8 cellular contexts compared by ENCODE assay signal in genomic region chr20:49276895-49277785, GRCh38.
DNase-seq lines count a peak whose midpoint lies in the region; ATAC-seq lines count a peak whose summit lies in the region.

No MANE protein-coding gene starts in this region.

- H3K9me3 ChIP-seq in muscle layer of colon (ENCODE audit: low read length) (peaks cover 8% of the 10 kb centered on the region), stomach smooth muscle (ENCODE audit: control insufficient read depth in 2 of 2, low read length in 2 of 2) (peaks cover 0 to 5% of the 10 kb centered on the region in 2 donors)

- H3K27ac Mint-ChIP-seq in effector memory CD8-positive, alpha-beta T cell, result peak overlapping the region; percentile 98 to 100

- H3K36me3 ChIP-seq in muscle layer of colon (ENCODE audit: insufficient read depth, low read length) (peaks cover 38% of the 10 kb centered on the region), stomach smooth muscle (ENCODE audit: control insufficient read depth in 2 of 2, insufficient read depth in 2 of 2, low read length in 2 of 2) (peaks cover 30 to 32% of the 10 kb centered on the region in 2 donors)

- H3K4me1 ChIP-seq in muscle layer of colon (ENCODE audit: insufficient read depth, low read length) (peaks cover 50% of the 10 kb centered on the region), stomach smooth muscle (ENCODE audit: control insufficient read depth, insufficient read depth, low read length) (peaks cover 37% of the 10 kb centered on the region)

- H3K9ac ChIP-seq in muscle layer of colon (ENCODE audit: low read length) (peak overlapping the region; percentile 60), stomach smooth muscle (ENCODE audit: low read length in 2 of 2) (peak overlapping the region; percentile 74 to 96)

- peak overlapping the region; percentile 77 to 94 for H3K4me3 ChIP-seq in muscle layer of colon (ENCODE audit: low read depth in 1 of 2, low read length in 2 of 2)
- peak overlapping the region; percentile 54 to 99 for H3K4me3 ChIP-seq in stomach smooth muscle (ENCODE audit: low read length in 2 of 2)

- H3K27me3 ChIP-seq in muscle layer of colon (ENCODE audit: control insufficient read depth in 1 of 2, insufficient read depth in 2 of 2, low read length in 2 of 2) (no peaks in the 10 kb centered on the region), stomach smooth muscle (ENCODE audit: control insufficient read depth in 1 of 2, insufficient read depth in 2 of 2, low read length in 2 of 2) (no peaks in the 10 kb centered on the region)

- no peak for ATAC-seq in effector memory CD8-positive, alpha-beta T cell (replicated peaks)
- ATAC-seq in HG03460 (IDR thresholded peaks at IDR 0.05; ENCODE audit: unreplicated experiment) (no peak), GM18502 (IDR thresholded peaks at IDR 0.05; ENCODE audit: poor library complexity, unreplicated experiment) (no peak)

- peak; percentile 8 for DNase-seq in NCI-H748 (lab: John Stamatoyannopoulos, UW; ENCODE audit: unreplicated experiment)
- DNase-seq in NCI-H748 treated with DMSO at 0.1 percent for 48 hours (lab: John Stamatoyannopoulos, UW), result no peak
- DNase-seq in activated CD4-positive, alpha-beta T cell treated with anti-CD3 and anti-CD28 coated beads for 48 hours, result peak; percentile 79
- no peak for DNase-seq in effector memory CD8-positive, alpha-beta T cell

- H3K4me1 Mint-ChIP-seq in effector memory CD8-positive, alpha-beta T cell (ENCODE audit: low read depth in 2 of 2), result peaks cover 52 to 58% of the 10 kb centered on the region in 2 donors

- H3K9me3 Mint-ChIP-seq in effector memory CD8-positive, alpha-beta T cell, result peaks cover 5 to 7% of the 10 kb centered on the region in 2 donors

- peaks cover 90% of the 10 kb centered on the region for H3K36me3 Mint-ChIP-seq in effector memory CD8-positive, alpha-beta T cell (ENCODE audit: insufficient read depth)

- no peaks in the 10 kb centered on the region for H3K27me3 Mint-ChIP-seq in effector memory CD8-positive, alpha-beta T cell

- peak overlapping the region; percentile 70 for H3K27ac ChIP-seq in muscle layer of colon (ENCODE audit: low read depth, low read length)
- H3K27ac ChIP-seq in stomach smooth muscle (ENCODE audit: low read length), result peak overlapping the region; percentile 88

- peak overlapping the region; percentile 86 to 94 for H3K4me3 Mint-ChIP-seq in effector memory CD8-positive, alpha-beta T cell

Comparison
In these comparisons a context has a peak if more than half of its experiments do, and no peak if none do; other contexts are left out.
1. DNase-seq: peak in NCI-H748 (single experiment) and activated CD4-positive, alpha-beta T cell treated with anti-CD3 and anti-CD28 coated beads for 48 hours (single experiment); none in NCI-H748 treated with DMSO at 0.1 percent for 48 hours (single experiment) and effector memory CD8-positive, alpha-beta T cell (0 of 3).